ENCODE assay signal across 1 cellular context in the genomic region with DNA sequence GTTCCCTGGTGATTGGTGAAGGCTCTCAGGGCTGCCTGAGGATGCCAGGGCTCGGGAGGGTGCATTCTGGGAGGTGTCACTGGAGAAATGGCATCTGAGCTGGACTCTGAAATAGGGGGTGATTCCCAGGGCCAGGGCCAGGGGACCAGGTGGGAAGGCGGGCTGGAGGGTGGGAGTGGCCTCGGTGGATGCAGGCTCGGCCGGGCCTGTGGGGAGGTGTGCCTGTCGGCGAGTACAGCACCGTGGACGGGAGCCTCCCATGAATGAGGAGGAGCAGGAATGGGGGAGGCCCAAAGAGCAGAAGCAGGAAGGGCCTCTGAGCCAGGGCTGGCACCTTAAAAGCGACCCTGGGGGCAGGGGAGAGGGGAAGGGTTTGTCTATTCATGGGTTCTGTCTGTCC.
TF ChIP-seq lines count a peak whose summit lies in the region.

No MANE protein-coding gene starts in this region.

TF ChIP-seq in GM23338, 12 proteins besides CTCF, POLR2A, EP300 and RAD21 (continued from another document):
- no peak for TF ChIP-seq ZNF114 (CRISPR knock-in tag; IDR thresholded peaks at IDR 0.05)
- no peak for TF ChIP-seq CREB1 (CRISPR knock-in tag; IDR thresholded peaks at IDR 0.05; ENCODE audit: low read depth)
